In genomic region chr17:76497979-76498885, GRCh38 we compare ENCODE assay signal across 8 cellular contexts. TPM values are rescaled to one million over a fixed set of nuclear protein-coding genes. Genes with fewer than 3 reads are reported as not detected.
DNase-seq lines count a peak whose midpoint lies in the region; ATAC-seq and TF ChIP-seq lines count a peak whose summit lies in the region.

No MANE protein-coding gene starts in this region.

- peak overlapping the region; percentile 1 for H2BK15ac ChIP-seq in neuronal stem cell (ENCODE audit: low read length)

- peak overlapping the region; percentile 92 for H2AK5ac ChIP-seq in neuronal stem cell (ENCODE audit: low read depth, low read length)

- no peak overlapping the region for H4K8ac ChIP-seq in neuronal stem cell (ENCODE audit: low read depth, low read length)

- peak overlapping the region; percentile 71 for H2AFZ ChIP-seq in neuronal stem cell (ENCODE audit: low read length)

- peaks cover 5% of the 10 kb centered on the region for H3K27me3 Mint-ChIP-seq in WTC11 (ENCODE audit: low read depth)

- CTCF ChIA-PET in WTC11 (lab: Charles Lee): interaction anchor here (0.6 to 5.1 kb wide), 13 partner anchors 11 to 218 kb away, joined by 3 to 30 read pairs (median 4); partner anchors contain the start of gene SPHK1

- no peak overlapping the region for H3K4ac ChIP-seq in neuronal stem cell (ENCODE audit: low read length)

- H4K91ac ChIP-seq in neuronal stem cell (ENCODE audit: low read depth, low read length, poor library complexity): peak overlapping the region; percentile 78

- ATAC-seq in WTC11 (peak; percentile 5; the same call in 1 of the 2 replicates), foreskin keratinocyte (peak; percentile 82), GM18511 (IDR thresholded peaks at IDR 0.05; ENCODE audit: unreplicated experiment) (no peak), HG03442 (IDR thresholded peaks at IDR 0.05; ENCODE audit: unreplicated experiment) (no peak)

- H3K36me3 Mint-ChIP-seq in WTC11: no peaks in the 10 kb centered on the region

- H3K27ac Mint-ChIP-seq in WTC11: peak overlapping the region; percentile 32; the same call in 1 of the 2 replicates

- no peak overlapping the region for H2BK120ac ChIP-seq in neuronal stem cell (ENCODE audit: low read depth, low read length)

- H3K23ac ChIP-seq in neuronal stem cell (ENCODE audit: low read depth, low read length, poor library complexity): no peak overlapping the region

- H3K9ac ChIP-seq in BLaER1: peak overlapping the region; percentile 89; the same call in 1 of the 2 replicates
- H3K9ac ChIP-seq in neuronal stem cell (ENCODE audit: low read depth, low read length, poor library complexity): peak overlapping the region; percentile 1

- H4K20me1 ChIP-seq in BLaER1: peaks cover 52% of the 10 kb centered on the region

- H3K9me3 ChIP-seq in BLaER1 (no peaks in the 10 kb centered on the region), neuronal stem cell (replicated peaks in 1 of 2; ENCODE audit: control insufficient read depth in 2 of 2, insufficient read depth in 1 of 2, low read depth in 1 of 2, low read length in 2 of 2) (no peaks in the 10 kb centered on the region)

- H3K36me3 ChIP-seq in BLaER1 (peaks cover 10% of the 10 kb centered on the region), neuronal stem cell (replicated peaks in 1 of 2; ENCODE audit: control insufficient read depth in 2 of 2, insufficient read depth in 2 of 2, low read length in 2 of 2) (no peaks in the 10 kb centered on the region)

- H2BK12ac ChIP-seq in neuronal stem cell (ENCODE audit: low read length): no peak overlapping the region

- TF ChIP-seq CTCF in WTC11 (IDR thresholded peaks at IDR 0.05) (no peak), foreskin keratinocyte (conservative IDR thresholded peaks at IDR 0.05) (no peak)

- H3K4me3 Mint-ChIP-seq in WTC11: no peak overlapping the region

- H3K27me3 ChIP-seq in BLaER1 (no peaks in the 10 kb centered on the region), foreskin keratinocyte (no peaks in the 10 kb centered on the region), neuronal stem cell (ENCODE audit: control insufficient read depth in 3 of 3, insufficient read depth in 3 of 3, low read depth in 1 of 3, low read length in 3 of 3) (peaks cover 5 to 95% (median 14%) of the 10 kb centered on the region in 3 experiments)

- POLR2A ChIA-PET in WTC11 (lab: Charles Lee): no interaction called here

- DNase-seq in HT1080 (ENCODE audit: low read depth) (peak; percentile 79), WTC11 (ENCODE audit: low spot score) (peak; percentile 60), foreskin keratinocyte (peak; percentile 82 to 91), neuronal stem cell (ENCODE audit: low spot score) (no peak), NOMO-1 treated with DMSO at 0.1 percent for 48 hours (lab: John Stamatoyannopoulos, UW; ENCODE audit: unreplicated experiment) (no peak)

- H3K4me1 ChIP-seq in BLaER1: peaks cover 91% of the 10 kb centered on the region
- peaks cover 18% of the 10 kb centered on the region for H3K4me1 ChIP-seq in foreskin keratinocyte
- peaks cover 10 to 31% of the 10 kb centered on the region in 2 donors for H3K4me1 ChIP-seq in neuronal stem cell (ENCODE audit: control insufficient read depth in 2 of 2, insufficient read depth in 1 of 2, low read depth in 1 of 2, low read length in 2 of 2)

- H3K79me1 ChIP-seq in neuronal stem cell (ENCODE audit: low read depth, low read length): no peaks in the 10 kb centered on the region

- no CpG with 5 or more reads among the region's 31 CpGs for WGBS in neuronal stem cell (ENCODE audit: extremely low coverage in 2 of 2, insufficient read length in 2 of 2, insufficient replicate concordance in 1 of 2), 2 donors

- H3K27ac ChIP-seq in BLaER1 (peak overlapping the region; percentile 65), foreskin keratinocyte (peak overlapping the region; percentile 84), neuronal stem cell (replicated peaks; ENCODE audit: low read length) (no peak overlapping the region)

- H3K14ac ChIP-seq in neuronal stem cell (ENCODE audit: low read length): peak overlapping the region; percentile 76

- no peaks in the 10 kb centered on the region for H3K9me3 Mint-ChIP-seq in WTC11

- peak overlapping the region; percentile 48 for H3K18ac ChIP-seq in neuronal stem cell (ENCODE audit: low read length)

- H3K4me3 ChIP-seq in BLaER1 (no peak overlapping the region), neuronal stem cell (ENCODE audit: low read length in 2 of 2) (no peak overlapping the region)

- peak overlapping the region; percentile 100 for H3K4me2 ChIP-seq in BLaER1
- no peak overlapping the region for H3K4me2 ChIP-seq in neuronal stem cell (ENCODE audit: insufficient read depth, low read length, poor library complexity, severe bottlenecking)

- H3K4me1 Mint-ChIP-seq in WTC11: peaks cover 48% of the 10 kb centered on the region

- H2BK5ac ChIP-seq in neuronal stem cell (ENCODE audit: low read length): no peak overlapping the region

TF ChIP-seq in WTC11, 78 proteins besides CTCF, POLR2A, EP300 and RAD21 (continues in another document):
- TF ChIP-seq PRDM15 (CRISPR knock-in tag; IDR thresholded peaks at IDR 0.05): no peak

RNA-seq across cellular contexts. Expression of gene RHBDF2, which starts 3.0 kb away (rescaled TPM):
- total RNA-seq in HT1080 (2014; rRNA removed; shearing (Covaris generic)): 22.8 and 25.2 TPM in 2 replicates
- 24.4 and 29.8 TPM in 2 replicates for polyA plus RNA-seq in HT1080 (2015; cell fraction: cytosol; rRNA removed)
- polyA plus RNA-seq in HT1080 (2015; cell fraction: nucleus; rRNA removed): 69.4 and 75.2 TPM in 2 replicates
- total RNA-seq in WTC11 (2021) (28.6 to 33.0 TPM (median 31.5 TPM) in 3 replicates), foreskin keratinocyte (38.1 and 49.0 TPM in 2 replicates)
- 26.4 and 33.1 TPM in 2 replicates for polyA plus RNA-seq in foreskin keratinocyte
- 2.4 TPM for polyA plus RNA-seq in neuronal stem cell (2013, experiment 1 of 2)
- polyA plus RNA-seq in neuronal stem cell (2013, experiment 2 of 2): 2.3 TPM

RNA-seq across cellular contexts. Expression of gene AANAT, which starts 30.8 kb away (rescaled TPM):
- 0.05 TPM in 1 of 2 replicates, not detected in the other for total RNA-seq in HT1080 (2014; rRNA removed; shearing (Covaris generic))
- polyA plus RNA-seq in HT1080 (2015; cell fraction: cytosol; rRNA removed): not detected in 2 replicates
- not detected in 2 replicates for polyA plus RNA-seq in HT1080 (2015; cell fraction: nucleus; rRNA removed)
- total RNA-seq in WTC11 (2021): 0.17 to 0.57 TPM in 2 of 3 replicates, not detected in the other
- total RNA-seq in foreskin keratinocyte: not detected in 2 replicates
- polyA plus RNA-seq in foreskin keratinocyte: not detected in 2 replicates
- 0.13 TPM for polyA plus RNA-seq in neuronal stem cell (2013, experiment 1 of 2)
- polyA plus RNA-seq in neuronal stem cell (2013, experiment 2 of 2): not detected

RNA-seq across cellular contexts. Expression of gene CYGB, which starts 39.3 kb away (rescaled TPM):
- total RNA-seq in HT1080 (2014; rRNA removed; shearing (Covaris generic)): 0.14 and 0.37 TPM in 2 replicates
- polyA plus RNA-seq in HT1080 (2015; cell fraction: cytosol; rRNA removed): 0.97 and 0.98 TPM in 2 replicates
- 0.37 and 0.87 TPM in 2 replicates for polyA plus RNA-seq in HT1080 (2015; cell fraction: nucleus; rRNA removed)
- 3.6 to 5.3 TPM (median 5.1 TPM) in 3 replicates for total RNA-seq in WTC11 (2021)
- 10.2 and 17.8 TPM in 2 replicates for total RNA-seq in foreskin keratinocyte
- 15.0 and 24.3 TPM in 2 replicates for polyA plus RNA-seq in foreskin keratinocyte
- polyA plus RNA-seq in neuronal stem cell (2013, experiment 1 of 2): 0.98 TPM
- 0.96 TPM for polyA plus RNA-seq in neuronal stem cell (2013, experiment 2 of 2)

RNA-seq across cellular contexts. Expression of gene PRCD, which starts 41.6 kb away (rescaled TPM):
- 1.5 TPM in 1 of 2 replicates, not detected in the other for total RNA-seq in HT1080 (2014; rRNA removed; shearing (Covaris generic))
- 0.86 and 1.5 TPM in 2 replicates for polyA plus RNA-seq in HT1080 (2015; cell fraction: cytosol; rRNA removed)
- polyA plus RNA-seq in HT1080 (2015; cell fraction: nucleus; rRNA removed): 0.72 and 0.79 TPM in 2 replicates
- total RNA-seq in WTC11 (2021) (2.7 to 4.5 TPM (median 4.0 TPM) in 3 replicates), foreskin keratinocyte (0.63 and 0.88 TPM in 2 replicates)
- 0.93 and 0.99 TPM in 2 replicates for polyA plus RNA-seq in foreskin keratinocyte
- 1.4 TPM for polyA plus RNA-seq in neuronal stem cell (2013, experiment 1 of 2)
- polyA plus RNA-seq in neuronal stem cell (2013, experiment 2 of 2): 1.2 TPM

RNA-seq across cellular contexts. Expression of gene UBE2O, which starts 45.3 kb away (rescaled TPM):
- 17.3 and 18.9 TPM in 2 replicates for total RNA-seq in HT1080 (2014; rRNA removed; shearing (Covaris generic))
- 13.8 and 16.1 TPM in 2 replicates for polyA plus RNA-seq in HT1080 (2015; cell fraction: cytosol; rRNA removed)
- polyA plus RNA-seq in HT1080 (2015; cell fraction: nucleus; rRNA removed): 49.2 and 49.7 TPM in 2 replicates
- 57.1 to 68.9 TPM (median 59.6 TPM) in 3 replicates for total RNA-seq in WTC11 (2021)
- total RNA-seq in foreskin keratinocyte: 16.6 and 17.3 TPM in 2 replicates
- 5.2 and 6.4 TPM in 2 replicates for polyA plus RNA-seq in foreskin keratinocyte
- 17.1 TPM for polyA plus RNA-seq in neuronal stem cell (2013, experiment 1 of 2)
- 16.9 TPM for polyA plus RNA-seq in neuronal stem cell (2013, experiment 2 of 2)

Comparison
In these comparisons a context has a peak if more than half of its experiments do, and no peak if none do; other contexts are left out.
1. DNase-seq: peak in HT1080 (single experiment), WTC11 (single experiment) and foreskin keratinocyte (2 of 2); none in neuronal stem cell (single experiment) and NOMO-1 treated with DMSO at 0.1 percent for 48 hours (single experiment).
2. ATAC-seq: peak in WTC11 (single experiment) and foreskin keratinocyte (single experiment); none in GM18511 (single experiment) and HG03442 (single experiment).